ENCODE assay signal across 1 cellular context in genomic region chr12:50103767-50104321, GRCh38.
TF ChIP-seq lines count a peak whose summit lies in the region.

Gene GPD1 (plus strand): TSS chr12:50104008. CDS start chr12:50104051, 43 bp downstream.

TF ChIP-seq in H1, 55 proteins besides CTCF, POLR2A, EP300 and RAD21:
- TF ChIP-seq TCF12 (IDR thresholded peaks at IDR 0.05; ENCODE audit: low read depth, low read length) (no peak), SP4 (IDR thresholded peaks at IDR 0.05; ENCODE audit: low read length) (no peak), MAX (IDR thresholded peaks at IDR 0.05) (peak; percentile 24; the same call in 1 of the 2 replicates), ASH2L (IDR thresholded peaks at IDR 0.05; ENCODE audit: low read length) (no peak)
